ENCODE assay signal across 8 cellular contexts in genomic region chr10:75476569-75476968, GRCh38. TPM values are rescaled to one million over a fixed set of nuclear protein-coding genes. Genes with fewer than 3 reads are reported as not detected.
"Had no signal": no experiment of that assay in that cellular context is flagged by ENCODE, and none has a peak within 500 bp of the region (broad histone marks: within the 10 kb centered on the region; RNA-seq: fewer than 3 reads in every experiment).

No MANE protein-coding gene starts in this region.

- H3K27ac ChIP-seq: HL-60 had no signal

- H2AFZ ChIP-seq: GM23338 had no signal

- H3K36me3 ChIP-seq: HAP-1 had no signal

- DNase-seq: H7, HFFc6, IMR-90 had no signal

- H3K9me3 ChIP-seq: HAP-1 had no signal

- H3K4me3 ChIP-seq: GM23338, HAP-1, K562 had no signal

- FAIRE-seq: K562 had no signal

RNA-seq across cellular contexts. Expression of gene LRMDA, which starts 45.1 kb away (rescaled TPM):
- total RNA-seq: H7, HT1080, IMR-90 had no signal
- polyA plus RNA-seq: K562 had no signal
